16 cellular contexts compared by ENCODE assay signal in the genomic region with DNA sequence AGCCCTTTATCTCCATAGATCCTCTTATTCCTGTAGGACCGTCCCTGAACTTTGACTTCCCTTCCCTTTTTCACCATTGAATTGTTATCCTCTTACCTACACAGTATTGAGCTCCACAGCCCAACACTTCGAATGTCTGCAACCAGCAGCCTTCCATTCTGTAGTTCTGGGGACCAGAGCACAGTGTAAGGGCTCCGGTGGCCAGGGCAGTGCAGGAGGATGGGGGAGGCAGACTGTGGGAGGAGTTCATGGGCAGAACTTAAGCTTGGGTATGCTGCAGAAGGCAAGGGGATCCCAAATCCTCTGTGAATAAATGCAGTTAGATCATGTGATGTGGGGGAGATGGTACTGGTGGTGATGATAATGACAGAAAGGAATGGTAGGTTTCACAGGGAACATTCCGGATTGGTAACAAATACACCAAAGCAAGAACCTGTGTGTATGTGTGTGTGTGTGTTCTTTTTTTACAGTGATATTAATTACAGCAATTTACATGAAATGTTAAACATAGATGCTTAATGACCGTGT. TPM values are rescaled to one million over a fixed set of nuclear protein-coding genes. Genes with fewer than 3 reads are reported as not detected.
"Had no signal": no experiment of that assay in that cellular context is flagged by ENCODE, and none has a peak within 500 bp of the region (broad histone marks: within the 10 kb centered on the region; RNA-seq: fewer than 3 reads in every experiment).

No MANE protein-coding gene starts in this region.

- H3K4me3 Mint-ChIP-seq: activated CD4-positive, alpha-beta T cell treated with anti-CD3 and anti-CD28 coated beads, Interleukin-2, amount 10 ng/mL, durations not matched to agents 24 days and 14 days; activated naive CD8-positive, alpha-beta T cell treated with anti-CD3 and anti-CD28 coated beads, Interleukin-2, amount 50 U/mL, for 24 hours; activated T-helper 1 cell treated with anti-CD3 and anti-CD28 coated beads, Interleukin-12 subunit alpha, Interleukin-12 subunit beta, Interleukin-2, Interleukin-4 antibody, amounts not matched to agents 30 ng/mL and 10 ng/mL and 1 ng/mL, durations not matched to agents 14 hours and 24 hours and 36 hours; naive thymus-derived CD8-positive, alpha-beta T cell; T-helper 2 cell treated with Interferon-gamma antibody and Interleukin-4, amounts not matched to agents 5 μg/mL and 100 μg/mL, for 36 hours had no signal

- H3K27me3 ChIP-seq: left lung, spleen, stomach, testis, upper lobe of left lung had no signal

- H3K9me3 ChIP-seq: left lung, psoas muscle, spleen, stomach, testis, upper lobe of left lung had no signal

- FAIRE-seq: colon, islet of Langerhans had no signal

- H3K4me1 ChIP-seq: left lung, psoas muscle, spleen, stomach, testis, upper lobe of left lung had no signal

- ATAC-seq: activated naive CD8-positive, alpha-beta T cell treated with anti-CD3 and anti-CD28 coated beads, Interleukin-2, amount 50 U/mL, for 24 hours; left lung; naive thymus-derived CD8-positive, alpha-beta T cell; psoas muscle had no signal

- H3K4me1 Mint-ChIP-seq: activated CD4-positive, alpha-beta T cell treated with anti-CD3 and anti-CD28 coated beads, Interleukin-2, amount 10 ng/mL, durations not matched to agents 24 days and 14 days; activated naive CD8-positive, alpha-beta T cell treated with anti-CD3 and anti-CD28 coated beads, Interleukin-2, amount 50 U/mL, for 24 hours; naive thymus-derived CD8-positive, alpha-beta T cell had no signal

- H3K27me3 Mint-ChIP-seq: activated CD4-positive, alpha-beta T cell treated with anti-CD3 and anti-CD28 coated beads, Interleukin-2, amount 10 ng/mL, durations not matched to agents 24 days and 14 days; activated naive CD8-positive, alpha-beta T cell treated with anti-CD3 and anti-CD28 coated beads, Interleukin-2, amount 50 U/mL, for 24 hours had no signal

- H3K36me3 ChIP-seq: left lung, spleen, stomach, upper lobe of left lung had no signal

- H3K27ac Mint-ChIP-seq: activated CD4-positive, alpha-beta T cell treated with anti-CD3 and anti-CD28 coated beads, Interleukin-2, amount 10 ng/mL, durations not matched to agents 24 days and 14 days; activated naive CD8-positive, alpha-beta T cell treated with anti-CD3 and anti-CD28 coated beads, Interleukin-2, amount 50 U/mL, for 24 hours; activated T-helper 1 cell treated with anti-CD3 and anti-CD28 coated beads, Interleukin-12 subunit alpha, Interleukin-12 subunit beta, Interleukin-2, Interleukin-4 antibody, amounts not matched to agents 30 ng/mL and 10 ng/mL and 1 ng/mL, durations not matched to agents 14 hours and 24 hours and 36 hours; naive thymus-derived CD8-positive, alpha-beta T cell; T-helper 2 cell treated with Interferon-gamma antibody and Interleukin-4, amounts not matched to agents 5 μg/mL and 100 μg/mL, for 36 hours had no signal

- H3K36me3 Mint-ChIP-seq: naive thymus-derived CD8-positive, alpha-beta T cell had no signal

- H3K9me3 Mint-ChIP-seq: activated CD4-positive, alpha-beta T cell treated with anti-CD3 and anti-CD28 coated beads, Interleukin-2, amount 10 ng/mL, durations not matched to agents 24 days and 14 days; activated naive CD8-positive, alpha-beta T cell treated with anti-CD3 and anti-CD28 coated beads, Interleukin-2, amount 50 U/mL, for 24 hours; activated T-helper 1 cell treated with anti-CD3 and anti-CD28 coated beads, Interleukin-12 subunit alpha, Interleukin-12 subunit beta, Interleukin-2, Interleukin-4 antibody, amounts not matched to agents 30 ng/mL and 10 ng/mL and 1 ng/mL, durations not matched to agents 14 hours and 24 hours and 36 hours; naive thymus-derived CD8-positive, alpha-beta T cell; T-helper 2 cell treated with Interferon-gamma antibody and Interleukin-4, amounts not matched to agents 5 μg/mL and 100 μg/mL, for 36 hours had no signal

- H3K4me3 ChIP-seq: left lung, psoas muscle, spleen, stomach, testis, upper lobe of left lung had no signal

- DNase-seq: activated CD4-positive, alpha-beta T cell treated with anti-CD3 and anti-CD28 coated beads, Interleukin-2, amount 10 ng/mL, durations not matched to agents 24 days and 14 days; activated CD4-positive, CD25-positive, alpha-beta regulatory T cell; activated naive CD4-positive, alpha-beta T cell treated with Interleukin-2 at 50 U/mL for 16 hours; activated naive CD8-positive, alpha-beta T cell treated with anti-CD3 and anti-CD28 coated beads, Interleukin-2, amount 50 U/mL, for 24 hours; left lung; mammary epithelial cell; naive thymus-derived CD8-positive, alpha-beta T cell; psoas muscle; spleen; stomach; testis; upper lobe of left lung had no signal

- H3K27ac ChIP-seq: left lung, psoas muscle, spleen, stomach, testis, upper lobe of left lung had no signal

RNA-seq across cellular contexts. Expression of gene CNKSR3, which starts 26.5 kb away (rescaled TPM):
- total RNA-seq: activated CD4-positive, alpha-beta T cell treated with anti-CD3 and anti-CD28 coated beads, Interleukin-2, amount 10 ng/mL, durations not matched to agents 24 days and 14 days; activated T-helper 1 cell treated with anti-CD3 and anti-CD28 coated beads, Interleukin-12 subunit alpha, Interleukin-12 subunit beta, Interleukin-2, Interleukin-4 antibody, amounts not matched to agents 30 ng/mL and 10 ng/mL and 1 ng/mL, durations not matched to agents 14 hours and 24 hours and 36 hours; naive thymus-derived CD8-positive, alpha-beta T cell had no signal
